In genomic region chr4:72568959-72569718, GRCh38 we compare ENCODE assay signal across 8 cellular contexts. TPM values are rescaled to one million over a fixed set of nuclear protein-coding genes. Genes with fewer than 3 reads are reported as not detected.
A peak's percentile ranks its signal among the peaks of the same experiment; 100 is the strongest.
DNase-seq lines count a peak whose midpoint lies in the region; ATAC-seq, FAIRE-seq and TF ChIP-seq lines count a peak whose summit lies in the region.

Gene ADAMTS3, minus strand, starts transcription at chr4:72569221. Its CDS starts 459 bp downstream, at chr4:72568762.

- H3K79me2 ChIP-seq in PC-3 (ENCODE audit: low read length), result no peaks in the 10 kb centered on the region

- CTCF ChIA-PET in HEK293 (lab: Yijun Ruan, JAX) (no interaction called here), PC-3 (lab: Charles Lee) (interaction anchor here (0.5 to 0.7 kb wide), 2 partner anchors 15 to 130 kb away, joined by 3 to 6 read pairs; no protein-coding TSS in a partner anchor)

- no TSS peak for BruUV-seq in PC-3 (replicated peaks; lab: Mats Ljungman, UMichigan)

- 1 to 3% (median 2%) methylated on average over 46 to 59 of the region's 59 CpGs for WGBS in small intestine, 3 donors

- peak within 1 kb of the TSS; percentile 63 for H3K9ac ChIP-seq in PC-3 (ENCODE audit: low read length)

- peak; percentile 31 for DNase-seq in COR-L47 (lab: John Stamatoyannopoulos, UW)
- peak; percentile 76 for DNase-seq in PC-3
- peak; percentile 47 for DNase-seq in cerebellar cortex (ENCODE audit: low spot score)
- DNase-seq in iris pigment epithelial cell (ENCODE audit: low read depth), result peak; percentile 72
- no peak for DNase-seq in small intestine
- no peak for DNase-seq in superior temporal gyrus (ENCODE audit: extremely low spot score)

- no peaks in the 10 kb centered on the region for H3K27me3 ChIP-seq in PC-3 (ENCODE audit: low read length)
- peaks cover 3 to 4% of the 10 kb centered on the region in 2 donors for H3K27me3 ChIP-seq in small intestine (ENCODE audit: control insufficient read depth in 2 of 2, insufficient read depth in 2 of 2, low read length in 2 of 2)

- H3K4me2 ChIP-seq in PC-3 (ENCODE audit: low read length), result peak within 1 kb of the TSS; percentile 100

- POLR2A ChIA-PET in HEK293 (lab: Yijun Ruan, JAX), result interaction anchor here (0.6 kb wide), 1 partner anchor 540 kb away, joined by 4 read pairs; no protein-coding TSS in a partner anchor
- POLR2A ChIA-PET in PC-3 (lab: Charles Lee; ENCODE audit: unreplicated experiment), result no interaction called here

- ATAC-seq in PC-3 (peak; percentile 45), HG03571 (IDR thresholded peaks at IDR 0.05; ENCODE audit: unreplicated experiment) (no peak)

- H3F3A ChIP-seq in PC-3 (ENCODE audit: low read length, unreplicated experiment), result no peaks in the 10 kb centered on the region

- H3K36me3 ChIP-seq in HEK293 (ENCODE audit: control insufficient read depth in 2 of 2, insufficient read depth in 1 of 2, low read length in 2 of 2), result no peaks in the 10 kb centered on the region
- no peaks in the 10 kb centered on the region for H3K36me3 ChIP-seq in PC-3 (ENCODE audit: low read depth, low read length)
- H3K36me3 ChIP-seq in small intestine (ENCODE audit: control insufficient read depth in 2 of 2, insufficient read depth in 2 of 2, low read length in 2 of 2), result no peaks in the 10 kb centered on the region

- no peak for FAIRE-seq in small intestine (lab: Jason Lieb, UNC)

- H2AFZ ChIP-seq in PC-3 (ENCODE audit: low read length), result peak within 1 kb of the TSS; percentile 98

- H3K4me3 ChIP-seq in HEK293 (ENCODE audit: low read depth, low read length) (peak within 1 kb of the TSS; percentile 44), PC-3 (ENCODE audit: low read length) (peak within 1 kb of the TSS; percentile 92), small intestine (ENCODE audit: low read depth in 1 of 2, low read length in 2 of 2) (peak within 1 kb of the TSS; percentile 10 to 37)

- H3K4me1 ChIP-seq in HEK293 (ENCODE audit: control insufficient read depth, insufficient read depth, low read length) (no peaks in the 10 kb centered on the region; the same call in 1 of the 2 replicates), PC-3 (ENCODE audit: insufficient read depth, low read length) (peaks cover 30% of the 10 kb centered on the region), small intestine (ENCODE audit: control insufficient read depth in 2 of 2, insufficient read depth in 1 of 2, low read depth in 1 of 2, low read length in 1 of 2) (no peaks in the 10 kb centered on the region)

- H3K9me3 ChIP-seq in HEK293 (ENCODE audit: control insufficient read depth, insufficient read depth, low read depth, low read length), result no peaks in the 10 kb centered on the region
- no peaks in the 10 kb centered on the region for H3K9me3 ChIP-seq in PC-3 (ENCODE audit: low read length)
- H3K9me3 ChIP-seq in small intestine (ENCODE audit: control insufficient read depth, low read depth), result no peaks in the 10 kb centered on the region

- intact Hi-C loops in PC-3 (cut with micrococcal nuclease), result loop anchor here (2.0 kb wide), 1 partner anchor 134 kb away; no protein-coding TSS in a partner anchor

- H3K9me2 ChIP-seq in PC-3 (replicated peaks; ENCODE audit: low read length), result no peaks in the 10 kb centered on the region

- peak within 1 kb of the TSS; percentile 74 for H3K27ac ChIP-seq in HEK293 (ENCODE audit: extremely low read depth, low read depth, low read length)
- H3K27ac ChIP-seq in PC-3 (ENCODE audit: low read length), result peak within 1 kb of the TSS; percentile 77
- H3K27ac ChIP-seq in small intestine (ENCODE audit: low read depth in 1 of 2, low read length in 1 of 2), result peak within 1 kb of the TSS in 1 of 2 donors; percentile 12

- no peaks in the 10 kb centered on the region for H4K20me1 ChIP-seq in PC-3 (ENCODE audit: low read length)

- TF ChIP-seq CTCF in HEK293 (tag by site-specific recombination; IDR thresholded peaks at IDR 0.05) (peak; percentile 62), PC-3 (conservative IDR thresholded peaks at IDR 0.05; ENCODE audit: low read depth, low read length) (peak; percentile 18; the same call in 1 of the 2 replicates)

TF ChIP-seq in HEK293, 187 proteins besides CTCF, POLR2A, EP300 and RAD21 (continues in another document):
- TF ChIP-seq ZNF707 (tag by site-specific recombination; IDR thresholded peaks at IDR 0.05) (no peak), ZNF10 (tag by site-specific recombination; IDR thresholded peaks at IDR 0.05) (0 out of 2 replicates have a peak, but pooled peaks have one; percentile 46), ZNF157 (tag by site-specific recombination; IDR thresholded peaks at IDR 0.05) (no peak), ZNF785 (tag by site-specific recombination; IDR thresholded peaks at IDR 0.05) (no peak), GLIS2 (tag by site-specific recombination; IDR thresholded peaks at IDR 0.05) (peak; percentile 87), ZNF248 (tag by site-specific recombination; IDR thresholded peaks at IDR 0.05) (no peak), ZBTB7A (tag by site-specific recombination; IDR thresholded peaks at IDR 0.05; ENCODE audit: low read depth) (no peak), ZSCAN23 (tag by site-specific recombination; IDR thresholded peaks at IDR 0.05) (no peak), ZNF596 (tag by site-specific recombination; IDR thresholded peaks at IDR 0.05) (peak; percentile 90), SETDB1 (IDR thresholded peaks at IDR 0.05; ENCODE audit: insufficient read length, low read length) (no peak), ZBTB10 (tag by site-specific recombination; IDR thresholded peaks at IDR 0.05) (peak; percentile 63; the same call in 1 of the 2 replicates), PATZ1 (tag by site-specific recombination; IDR thresholded peaks at IDR 0.05) (peak; percentile 87), ZNF645 (tag by site-specific recombination; IDR thresholded peaks at IDR 0.05) (no peak)

RNA-seq across cellular contexts. Expression of gene ADAMTS3, which starts in this region (rescaled TPM):
- total RNA-seq in PC-3 (2014; rRNA removed), result 3.2 and 3.5 TPM in 2 replicates
- polyA plus RNA-seq in small intestine, result under 1 TPM in 1 of 3 donors, not detected in 2; 0.16 TPM

Comparison
In these comparisons a context has a peak if more than half of its experiments do, and no peak if none do; other contexts are left out.
1. DNase-seq: peak in COR-L47 (single experiment), PC-3 (single experiment), cerebellar cortex (single experiment) and iris pigment epithelial cell (single experiment); none in small intestine (single experiment) and superior temporal gyrus (single experiment).
2. H3K4me3 ChIP-seq: peak in every context shown above with its lines; median percentile 92 in PC-3; 44 in HEK293; 24 in small intestine.